In genomic region chr6:41682056-41682477, GRCh38 we compare ENCODE assay signal across 8 cellular contexts. TPM values are rescaled to one million over a fixed set of nuclear protein-coding genes. Genes with fewer than 3 reads are reported as not detected.
DNase-seq lines count a peak whose midpoint lies in the region; ATAC-seq and TF ChIP-seq lines count a peak whose summit lies in the region.

No MANE protein-coding gene starts in this region.

- 4 to 10% methylated on average over 9 of the region's 9 CpGs for WGBS in sigmoid colon, 2 donors

- TF ChIP-seq POLR2A in sigmoid colon (IDR thresholded peaks at IDR 0.05): no peak

- DNase-seq in Calu3 (peak; percentile 99), HCEC 1CT (peak; percentile 74), NCI-H1930 (lab: John Stamatoyannopoulos, UW) (peak; percentile 54 to 68), T-helper 9 cell (peak; percentile 44), anterior cingulate cortex (lab: John Stamatoyannopoulos, UW) (peak; percentile 18 to 91 (median 81)), hepatic stellate cell (ENCODE audit: low spot score) (peak; percentile 99), sigmoid colon (peak; percentile 94)

- peaks cover 7% of the 10 kb centered on the region for H3K27me3 Mint-ChIP-seq in Calu3 (ENCODE audit: unreplicated experiment)

- peaks cover 0 to under 1% (median 0%) of the 10 kb centered on the region in 3 donors for H3K27me3 ChIP-seq in sigmoid colon

- H3K9me3 Mint-ChIP-seq in Calu3 (ENCODE audit: low read depth, unreplicated experiment): no peaks in the 10 kb centered on the region

- no peak overlapping the region for H3K4me3 ChIP-seq in sigmoid colon

- no TSS peak for BruUV-seq in Calu3 (replicated peaks; lab: Mats Ljungman, UMichigan)

- intact Hi-C loops in Calu3 (cut with micrococcal nuclease; ENCODE audit: unreplicated experiment) (loop anchor here (1.0 kb wide), 3 partner anchors 79 to 313 kb away; no protein-coding TSS in a partner anchor), sigmoid colon (cut with DNase I) (loop anchor here (1.0 to 5.0 kb wide), 3 partner anchors 220 to 313 kb away; no protein-coding TSS in a partner anchor)

- peaks cover 7% of the 10 kb centered on the region for H3K36me3 Mint-ChIP-seq in Calu3 (ENCODE audit: insufficient read depth, unreplicated experiment)

- ATAC-seq in GM21447 (IDR thresholded peaks at IDR 0.05; ENCODE audit: unreplicated experiment): no peak

- H3K4me3 Mint-ChIP-seq in Calu3 (ENCODE audit: low read depth, unreplicated experiment): peak overlapping the region; percentile 21

- no peaks in the 10 kb centered on the region for H3K9me3 ChIP-seq in sigmoid colon

- CTCF ChIA-PET in Calu3 (lab: Charles Lee): interaction anchor here (0.5 to 1.4 kb wide), 18 partner anchors 13 to 376 kb away, joined by 3 to 17 read pairs (median 4); no protein-coding TSS in a partner anchor

- TF ChIP-seq CTCF in Calu3 (IDR thresholded peaks at IDR 0.05; ENCODE audit: unreplicated experiment): peak; percentile 94
- peak; percentile 79 to 88 (median 83) for TF ChIP-seq CTCF in sigmoid colon (IDR thresholded peaks at IDR 0.05)

- peaks cover 0 to 23% (median 22%) of the 10 kb centered on the region in 4 donors for H3K4me1 ChIP-seq in sigmoid colon

- peaks cover 0 to 30% (median 16%) of the 10 kb centered on the region in 4 donors for H3K36me3 ChIP-seq in sigmoid colon

- H3K4me1 Mint-ChIP-seq in Calu3 (ENCODE audit: low read depth, unreplicated experiment): no peaks in the 10 kb centered on the region

- H3K27ac ChIP-seq in sigmoid colon: peak overlapping the region in 2 of 4 donors; percentile 59 to 64

- H3K27ac Mint-ChIP-seq in Calu3 (ENCODE audit: unreplicated experiment): no peak overlapping the region

- no peak for TF ChIP-seq EP300 in sigmoid colon (IDR thresholded peaks at IDR 0.05)

RNA-seq across cellular contexts. Expression of gene MDFI, which starts 43.8 kb away (rescaled TPM):
- 19.7 and 23.9 TPM in 2 replicates for total RNA-seq in Calu3 (2022)
- 1 to 10 TPM; 2.9 to 8.6 (median 5.1) TPM for total RNA-seq in sigmoid colon
- polyA plus RNA-seq in sigmoid colon: 1 to 10 TPM in 2 of 3 donors, under 1 TPM in 1; 0.69 to 7.7 (median 4.2) TPM

RNA-seq across cellular contexts. Expression of gene TFEB, which starts 53.3 kb away (rescaled TPM):
- total RNA-seq in Calu3 (2022): 4.4 and 6.6 TPM in 2 replicates
- total RNA-seq in sigmoid colon: 10 to 100 TPM; 21.0 to 28.5 (median 24.2) TPM
- polyA plus RNA-seq in sigmoid colon: 10 to 100 TPM; 28.2 to 40.9 (median 34.0) TPM

Comparison
In these comparisons a context has a peak if more than half of its experiments do, and no peak if none do; other contexts are left out.
1. DNase-seq: peak in every context shown above with its lines; median percentile 99 in Calu3; 99 in hepatic stellate cell; 94 in sigmoid colon; 81 in anterior cingulate cortex; 74 in HCEC 1CT; 61 in NCI-H1930; 44 in T-helper 9 cell.